Comparison of ENCODE assay signal across 8 cellular contexts in the genomic region with DNA sequence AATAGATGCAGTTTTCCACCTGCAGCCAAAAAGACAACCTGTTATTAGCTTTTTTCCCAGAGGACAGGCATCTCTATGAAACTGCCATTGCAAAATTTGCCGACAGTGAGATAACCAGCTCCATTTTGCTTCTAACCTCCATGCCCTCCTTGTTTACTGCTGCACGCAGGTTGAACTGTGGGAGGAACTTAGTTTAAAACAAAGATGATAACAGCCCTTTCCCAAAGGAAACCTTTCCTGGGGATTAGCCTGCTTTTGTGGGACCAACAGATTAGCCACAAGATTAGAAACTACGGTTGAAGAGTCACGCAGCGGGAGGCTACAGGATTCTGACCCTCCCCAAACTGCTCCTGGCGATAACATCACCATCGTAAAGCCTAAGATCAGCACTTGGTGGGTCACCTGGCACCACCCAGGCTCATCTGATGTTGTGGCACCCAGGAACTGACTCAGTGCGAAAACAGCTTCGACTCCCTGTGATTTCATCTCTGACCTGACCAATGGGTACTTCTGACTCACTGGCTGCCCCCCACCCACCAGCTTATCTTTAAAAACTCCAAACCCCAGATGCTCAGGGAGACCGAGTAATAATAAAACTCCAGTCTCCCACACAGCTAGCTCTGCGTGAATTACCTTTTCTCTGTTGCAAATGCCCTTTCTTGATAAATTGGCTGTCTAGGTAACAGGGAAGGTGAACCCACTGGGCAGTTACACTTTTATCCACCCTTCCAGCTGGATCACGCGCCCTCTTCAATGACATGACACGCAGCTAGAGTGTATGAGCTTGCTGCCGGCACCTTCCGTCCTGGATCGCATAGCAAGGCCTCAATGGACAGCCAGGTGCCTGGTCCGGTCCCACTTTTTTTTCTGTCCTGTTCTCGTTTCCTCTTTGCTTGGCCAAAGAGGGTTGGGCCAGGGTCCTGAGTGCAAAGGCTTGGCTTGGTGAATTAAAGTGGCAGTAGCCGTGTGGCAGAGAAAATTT. TPM values are rescaled to one million over a fixed set of nuclear protein-coding genes. Genes with fewer than 3 reads are reported as not detected.
A peak's percentile ranks its signal among the peaks of the same experiment; 100 is the strongest.
DNase-seq lines count a peak whose midpoint lies in the region; ATAC-seq lines count a peak whose summit lies in the region.

No MANE protein-coding gene starts in this region.

- H3K36me3 ChIP-seq in MG63, result peaks cover 11% of the 10 kb centered on the region; the same call in 1 of the 2 replicates

- WGBS in right cardiac atrium, result 78% methylated on average over 20 of the region's 20 CpGs

- H3K27me3 Mint-ChIP-seq in activated T-helper 1 cell treated with anti-CD3 and anti-CD28 coated beads, Interleukin-12 subunit alpha, Interleukin-12 subunit beta, Interleukin-2, Interleukin-4 antibody, amounts not matched to agents 30 ng/mL and 10 ng/mL and 1 ng/mL, durations not matched to agents 14 hours and 24 hours and 36 hours (ENCODE audit: insufficient read depth), result no peaks in the 10 kb centered on the region

- peak overlapping the region; percentile 94 for H3K4me3 Mint-ChIP-seq in activated T-helper 1 cell treated with anti-CD3 and anti-CD28 coated beads, Interleukin-12 subunit alpha, Interleukin-12 subunit beta, Interleukin-2, Interleukin-4 antibody, amounts not matched to agents 30 ng/mL and 10 ng/mL and 1 ng/mL, durations not matched to agents 14 hours and 24 hours and 36 hours

- ATAC-seq in right cardiac atrium, result no peak
- ATAC-seq in left colon, result no peak

- peak overlapping the region; percentile 87 for H3K27ac Mint-ChIP-seq in activated T-helper 1 cell treated with anti-CD3 and anti-CD28 coated beads, Interleukin-12 subunit alpha, Interleukin-12 subunit beta, Interleukin-2, Interleukin-4 antibody, amounts not matched to agents 30 ng/mL and 10 ng/mL and 1 ng/mL, durations not matched to agents 14 hours and 24 hours and 36 hours

- peaks cover 54% of the 10 kb centered on the region for H3K36me3 Mint-ChIP-seq in activated T-helper 1 cell treated with anti-CD3 and anti-CD28 coated beads, Interleukin-12 subunit alpha, Interleukin-12 subunit beta, Interleukin-2, Interleukin-4 antibody, amounts not matched to agents 30 ng/mL and 10 ng/mL and 1 ng/mL, durations not matched to agents 14 hours and 24 hours and 36 hours (ENCODE audit: low read depth)

- no peaks in the 10 kb centered on the region for H3K9me3 Mint-ChIP-seq in activated T-helper 1 cell treated with anti-CD3 and anti-CD28 coated beads, Interleukin-12 subunit alpha, Interleukin-12 subunit beta, Interleukin-2, Interleukin-4 antibody, amounts not matched to agents 30 ng/mL and 10 ng/mL and 1 ng/mL, durations not matched to agents 14 hours and 24 hours and 36 hours

- DNase-seq in Caki2 (ENCODE audit: low read depth) (peak; percentile 80), MG63 (peak; percentile 52), right cardiac atrium (peak in 1 of 3 donors; percentile 50), NCI-H1048 (lab: John Stamatoyannopoulos, UW) (no peak), ecto neural progenitor cell (ENCODE audit: low spot score) (no peak), left colon (no peak)
- no peak for DNase-seq in activated T-helper 1 cell treated with anti-CD3 and anti-CD28 coated beads, Interleukin-12 subunit alpha, Interleukin-12 subunit beta, Interleukin-2, Interleukin-4 antibody, amounts not matched to agents 30 ng/mL and 10 ng/mL and 1 ng/mL, durations not matched to agents 14 hours and 24 hours and 36 hours (ENCODE audit: low spot score)
- peak; percentile 67 to 78 (median 78) for DNase-seq in stimulated activated CD4-positive, alpha-beta T cell treated with anti-CD3 and anti-CD28 coated beads, Interleukin-12 subunit alpha, Interleukin-12 subunit beta, amount 100 ng/mL, for 48 hours (ENCODE audit: low read depth in 2 of 3, low spot score in 1 of 3)

- H3K4me1 Mint-ChIP-seq in activated T-helper 1 cell treated with anti-CD3 and anti-CD28 coated beads, Interleukin-12 subunit alpha, Interleukin-12 subunit beta, Interleukin-2, Interleukin-4 antibody, amounts not matched to agents 30 ng/mL and 10 ng/mL and 1 ng/mL, durations not matched to agents 14 hours and 24 hours and 36 hours (ENCODE audit: low read depth), result peaks cover 49% of the 10 kb centered on the region

- H3K27me3 ChIP-seq in MG63, result no peaks in the 10 kb centered on the region
- no peaks in the 10 kb centered on the region for H3K27me3 ChIP-seq in right cardiac atrium (ENCODE audit: control insufficient read depth, insufficient read depth)

- H3K4me1 ChIP-seq in right cardiac atrium (ENCODE audit: control insufficient read depth, insufficient read depth, low read length), result peaks cover 7% of the 10 kb centered on the region

- H3K4me3 ChIP-seq in MG63 (peak overlapping the region; percentile 75), right cardiac atrium (ENCODE audit: low read length) (peak overlapping the region; percentile 81)

- in situ Hi-C loops in Caki2 (cut with HindIII; ENCODE audit: low pct_unique_long_range_greater_than_20kb, low sequenced_read_pairs), result no loop called here

- intact Hi-C loops in activated T-helper 1 cell treated with anti-CD3 and anti-CD28 coated beads, Interleukin-12 subunit alpha, Interleukin-12 subunit beta, Interleukin-2, Interleukin-4 antibody, amounts not matched to agents 30 ng/mL and 10 ng/mL and 1 ng/mL, durations not matched to agents 14 hours and 24 hours and 36 hours (cut with micrococcal nuclease), result loop anchor here (1.0 to 10.0 kb wide), 8 partner anchors 18 to 671 kb away; a partner anchor contains a TSS
- intact Hi-C loops in right cardiac atrium (cut with DNase I) (loop anchor here in 3 of 4 donors (10.0 kb wide), 1 partner anchor 171 kb away; no protein-coding TSS in a partner anchor), left colon (cut with DNase I, micrococcal nuclease) (no loop called here)

- H3K27ac ChIP-seq in right cardiac atrium (ENCODE audit: low read length), result no peak overlapping the region

- H3K9me3 ChIP-seq in MG63 (no peaks in the 10 kb centered on the region), right cardiac atrium (ENCODE audit: control insufficient read depth, low read length) (no peaks in the 10 kb centered on the region)

RNA-seq across cellular contexts. Expression of a gene that starts 27.2 kb away (rescaled TPM):
- 21.7 and 26.6 TPM in 2 replicates for total RNA-seq in Caki2 (2014; rRNA removed; shearing (Covaris generic); ENCODE audit: low replicate concordance)
- total RNA-seq in MG63 (2014; rRNA removed; shearing (Covaris generic); ENCODE audit: low replicate concordance), result 32.5 and 45.2 TPM in 2 replicates
- total RNA-seq in activated T-helper 1 cell treated with anti-CD3 and anti-CD28 coated beads, Interleukin-12 subunit alpha, Interleukin-12 subunit beta, Interleukin-2, Interleukin-4 antibody, amounts not matched to agents 30 ng/mL and 10 ng/mL and 1 ng/mL, durations not matched to agents 14 hours and 24 hours and 36 hours, result 140 and 142 TPM in 2 replicates
- 10 to 100 TPM; 15.4 to 19.2 (median 18.4) TPM for total RNA-seq in right cardiac atrium
- 12.0 TPM for polyA plus RNA-seq in right cardiac atrium
- 10 to 100 TPM; 20.4 to 22.9 TPM for total RNA-seq in left colon

RNA-seq across cellular contexts. Expression of a gene that starts 27.3 kb away (rescaled TPM):
- total RNA-seq in Caki2 (2014; rRNA removed; shearing (Covaris generic); ENCODE audit: low replicate concordance), result 0.38 and 1.3 TPM in 2 replicates
- total RNA-seq in MG63 (2014; rRNA removed; shearing (Covaris generic); ENCODE audit: low replicate concordance), result 2.6 and 3.7 TPM in 2 replicates
- 4.4 and 4.5 TPM in 2 replicates for total RNA-seq in activated T-helper 1 cell treated with anti-CD3 and anti-CD28 coated beads, Interleukin-12 subunit alpha, Interleukin-12 subunit beta, Interleukin-2, Interleukin-4 antibody, amounts not matched to agents 30 ng/mL and 10 ng/mL and 1 ng/mL, durations not matched to agents 14 hours and 24 hours and 36 hours
- total RNA-seq in right cardiac atrium, result 10 to 100 TPM; 11.6 to 13.1 (median 12.4) TPM
- 8.4 TPM for polyA plus RNA-seq in right cardiac atrium
- 1 to 10 TPM; 1.7 to 3.9 TPM for total RNA-seq in left colon

Comparison
In these comparisons a context has a peak if more than half of its experiments do, and no peak if none do; other contexts are left out.
1. DNase-seq: peak in Caki2 (single experiment), MG63 (single experiment) and stimulated activated CD4-positive, alpha-beta T cell treated with anti-CD3 and anti-CD28 coated beads, Interleukin-12 subunit alpha, Interleukin-12 subunit beta, amount 100 ng/mL, for 48 hours (3 of 3); none in activated T-helper 1 cell treated with anti-CD3 and anti-CD28 coated beads, Interleukin-12 subunit alpha, Interleukin-12 subunit beta, Interleukin-2, Interleukin-4 antibody, amounts not matched to agents 30 ng/mL and 10 ng/mL and 1 ng/mL, durations not matched to agents 14 hours and 24 hours and 36 hours (single experiment), NCI-H1048 (single experiment), ecto neural progenitor cell (single experiment) and left colon (0 of 2).
2. intact Hi-C loops: an anchor here in activated T-helper 1 cell treated with anti-CD3 and anti-CD28 coated beads, Interleukin-12 subunit alpha, Interleukin-12 subunit beta, Interleukin-2, Interleukin-4 antibody, amounts not matched to agents 30 ng/mL and 10 ng/mL and 1 ng/mL, durations not matched to agents 14 hours and 24 hours and 36 hours (1.0 to 10.0 kb wide) and right cardiac atrium (10.0 kb wide); none called in left colon.